8 cellular contexts compared by ENCODE assay signal in genomic region chr10:14571866-14572507, GRCh38.
DNase-seq lines count a peak whose midpoint lies in the region; ATAC-seq and TF ChIP-seq lines count a peak whose summit lies in the region.

No MANE protein-coding gene starts in this region.

- peaks cover 54% of the 10 kb centered on the region for H3K36me3 Mint-ChIP-seq in T-helper 1 cell treated with Interleukin-12 subunit alpha and Interleukin-12 subunit beta and Interleukin-4 antibody, amounts not matched to agents 30 μg/mL and 1 μg/mL, for 36 hours (ENCODE audit: low read depth)
- peaks cover 5% of the 10 kb centered on the region for H3K36me3 Mint-ChIP-seq in chondrocyte (ENCODE audit: low read depth)
- H3K36me3 Mint-ChIP-seq in naive thymus-derived CD8-positive, alpha-beta T cell, result peaks cover 13 to 26% (median 17%) of the 10 kb centered on the region in 3 donors

- TF ChIP-seq CTCF in chondrocyte (IDR thresholded peaks at IDR 0.05), result no peak

- no peaks in the 10 kb centered on the region for H3K9me3 Mint-ChIP-seq in T-helper 1 cell treated with Interleukin-12 subunit alpha and Interleukin-12 subunit beta and Interleukin-4 antibody, amounts not matched to agents 30 μg/mL and 1 μg/mL, for 36 hours
- H3K9me3 Mint-ChIP-seq in chondrocyte (ENCODE audit: low read depth), result no peaks in the 10 kb centered on the region
- H3K9me3 Mint-ChIP-seq in naive thymus-derived CD8-positive, alpha-beta T cell, result peaks cover 0 to 3% (median 0%) of the 10 kb centered on the region in 9 donors

- H3K27ac Mint-ChIP-seq in T-helper 1 cell treated with Interleukin-12 subunit alpha and Interleukin-12 subunit beta and Interleukin-4 antibody, amounts not matched to agents 30 μg/mL and 1 μg/mL, for 36 hours, result peak overlapping the region; percentile 96
- peak overlapping the region; percentile 53 for H3K27ac Mint-ChIP-seq in chondrocyte (ENCODE audit: unreplicated experiment)
- H3K27ac Mint-ChIP-seq in naive thymus-derived CD8-positive, alpha-beta T cell, result peak overlapping the region; percentile 92 to 99 (median 99)

- in situ Hi-C loops in Caki2 (cut with HindIII; ENCODE audit: low pct_unique_long_range_greater_than_20kb, low sequenced_read_pairs), result no loop called here

- ATAC-seq in HG02610 (IDR thresholded peaks at IDR 0.05; ENCODE audit: unreplicated experiment), result peak; percentile 78
- peak; percentile 67 to 76 for ATAC-seq in naive thymus-derived CD8-positive, alpha-beta T cell

- H3K4me1 Mint-ChIP-seq in T-helper 1 cell treated with Interleukin-12 subunit alpha and Interleukin-12 subunit beta and Interleukin-4 antibody, amounts not matched to agents 30 μg/mL and 1 μg/mL, for 36 hours (ENCODE audit: low read depth), result peaks cover 71% of the 10 kb centered on the region
- H3K4me1 Mint-ChIP-seq in chondrocyte (ENCODE audit: low read depth), result peaks cover 18% of the 10 kb centered on the region
- H3K4me1 Mint-ChIP-seq in naive thymus-derived CD8-positive, alpha-beta T cell, result peaks cover 34 to 92% (median 80%) of the 10 kb centered on the region in 4 donors

- DNase-seq in Caki2 (ENCODE audit: low read depth), result peak; percentile 65
- DNase-seq in chondrocyte (ENCODE audit: low spot score), result no peak
- peak; percentile 26 to 93 (median 81) for DNase-seq in naive thymus-derived CD8-positive, alpha-beta T cell
- no peak for DNase-seq in hepatic stellate cell (ENCODE audit: low spot score)
- no peak for DNase-seq in NCI-H524 treated with DMSO at 0.1 percent for 48 hours (lab: John Stamatoyannopoulos, UW)
- DNase-seq in RPMI8226, result no peak

- H3K27me3 Mint-ChIP-seq in T-helper 1 cell treated with Interleukin-12 subunit alpha and Interleukin-12 subunit beta and Interleukin-4 antibody, amounts not matched to agents 30 μg/mL and 1 μg/mL, for 36 hours (ENCODE audit: low read depth), result no peaks in the 10 kb centered on the region
- no peaks in the 10 kb centered on the region for H3K27me3 Mint-ChIP-seq in chondrocyte (ENCODE audit: low read depth)
- H3K27me3 Mint-ChIP-seq in naive thymus-derived CD8-positive, alpha-beta T cell, result no peaks in the 10 kb centered on the region

- POLR2A ChIA-PET in naive thymus-derived CD8-positive, alpha-beta T cell (lab: Charles Lee), result interaction anchor here (0.7 to 12.4 kb wide), 16 partner anchors 10 to 307 kb away, joined by 3 to 314 read pairs (median 6); partner anchors contain the start of genes CDNF, HSPA14, MSANTD7 and SUV39H2

- H3K4me3 Mint-ChIP-seq in T-helper 1 cell treated with Interleukin-12 subunit alpha and Interleukin-12 subunit beta and Interleukin-4 antibody, amounts not matched to agents 30 μg/mL and 1 μg/mL, for 36 hours, result peak overlapping the region; percentile 89
- H3K4me3 Mint-ChIP-seq in chondrocyte (ENCODE audit: unreplicated experiment), result no peak overlapping the region
- H3K4me3 Mint-ChIP-seq in naive thymus-derived CD8-positive, alpha-beta T cell, result peak overlapping the region; percentile 90 to 98 (median 96)

Comparison
In these comparisons a context has a peak if more than half of its experiments do, and no peak if none do; other contexts are left out.
1. DNase-seq: peak in Caki2 (single experiment) and naive thymus-derived CD8-positive, alpha-beta T cell (10 of 10); none in chondrocyte (single experiment), hepatic stellate cell (single experiment), NCI-H524 treated with DMSO at 0.1 percent for 48 hours (single experiment) and RPMI8226 (single experiment).
2. Peak in every context shown above with its lines, with median percentiles within 50 percentile points of each other: H3K27ac Mint-ChIP-seq.